1 cellular context compared by ENCODE assay signal in the genomic region with DNA sequence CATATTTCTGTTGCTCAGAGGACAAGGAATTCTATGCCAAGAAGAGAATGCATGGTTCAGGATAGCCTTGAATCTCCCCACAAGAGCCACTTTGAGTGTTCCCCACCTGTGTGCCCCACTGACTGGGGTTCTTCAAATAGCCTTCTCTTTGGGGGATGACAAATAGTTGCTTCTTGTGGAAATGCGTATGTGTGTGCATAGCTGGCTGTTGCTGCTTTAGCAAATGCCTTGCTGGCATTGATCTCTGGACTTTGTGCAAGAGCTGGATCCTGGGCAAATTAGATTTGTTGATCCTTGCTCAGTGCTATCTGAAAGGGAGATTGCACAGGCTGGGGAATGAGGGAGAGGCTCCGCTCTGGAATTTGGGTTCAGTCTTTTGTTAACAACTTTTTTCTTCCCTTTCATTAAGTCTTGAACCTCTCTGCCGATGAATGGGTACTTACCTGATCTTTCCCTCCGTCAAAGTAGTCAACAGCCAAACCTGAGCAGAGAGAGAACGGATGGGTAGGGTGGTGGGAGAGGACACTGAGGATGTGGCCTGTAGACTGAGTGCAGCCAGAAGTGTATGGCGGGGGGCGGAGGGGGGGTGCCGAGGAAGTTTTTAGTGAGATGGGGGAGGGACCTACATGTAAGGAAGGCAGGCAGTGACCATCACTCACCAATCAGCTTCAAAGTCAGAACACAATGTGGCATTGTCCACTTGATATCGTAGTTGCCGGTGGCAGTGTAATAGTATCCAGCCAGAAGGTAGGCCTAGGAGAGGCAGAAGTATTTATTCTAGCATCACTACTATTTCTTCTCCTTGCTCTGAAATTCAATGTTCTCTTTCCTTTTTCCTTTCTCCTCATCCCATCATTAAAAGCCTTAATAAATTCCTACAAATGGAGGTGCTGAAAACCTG.
TF ChIP-seq lines count a peak whose summit lies in the region.

No MANE protein-coding gene starts in this region.

TF ChIP-seq in HepG2, 621 proteins besides CTCF, POLR2A, EP300 and RAD21 (continued from another document and continues in another):
- TF ChIP-seq, protein P1, sequence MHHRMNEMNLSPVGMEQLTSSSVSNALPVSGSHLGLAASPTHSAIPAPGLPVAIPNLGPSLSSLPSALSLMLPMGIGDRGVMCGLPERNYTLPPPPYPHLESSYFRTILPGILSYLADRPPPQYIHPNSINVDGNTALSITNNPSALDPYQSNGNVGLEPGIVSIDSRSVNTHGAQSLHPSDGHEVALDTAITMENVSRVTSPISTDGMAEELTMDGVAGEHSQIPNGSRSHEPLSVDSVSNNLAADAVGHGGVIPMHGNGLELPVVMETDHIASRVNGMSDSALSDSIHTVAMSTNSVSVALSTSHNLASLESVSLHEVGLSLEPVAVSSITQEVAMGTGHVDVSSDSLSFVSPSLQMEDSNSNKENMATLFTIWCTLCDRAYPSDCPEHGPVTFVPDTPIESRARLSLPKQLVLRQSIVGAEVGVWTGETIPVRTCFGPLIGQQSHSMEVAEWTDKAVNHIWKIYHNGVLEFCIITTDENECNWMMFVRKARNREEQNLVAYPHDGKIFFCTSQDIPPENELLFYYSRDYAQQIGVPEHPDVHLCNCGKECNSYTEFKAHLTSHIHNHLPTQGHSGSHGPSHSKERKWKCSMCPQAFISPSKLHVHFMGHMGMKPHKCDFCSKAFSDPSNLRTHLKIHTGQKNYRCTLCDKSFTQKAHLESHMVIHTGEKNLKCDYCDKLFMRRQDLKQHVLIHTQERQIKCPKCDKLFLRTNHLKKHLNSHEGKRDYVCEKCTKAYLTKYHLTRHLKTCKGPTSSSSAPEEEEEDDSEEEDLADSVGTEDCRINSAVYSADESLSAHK (CRISPR knock-in tag; IDR thresholded peaks at IDR 0.05; ENCODE audit: borderline replicate concordance) = no peak
- TF ChIP-seq RFXAP (CRISPR knock-in tag; IDR thresholded peaks at IDR 0.05; ENCODE audit: borderline replicate concordance) (no peak), STAG1 (CRISPR knock-in tag; IDR thresholded peaks at IDR 0.05) (0 out of 2 replicates have a peak, but pooled peaks have one; percentile 16), ZNF556 (CRISPR knock-in tag; IDR thresholded peaks at IDR 0.05; ENCODE audit: borderline replicate concordance) (no peak; the same call in 1 of the 2 replicates), CEBPB (IDR thresholded peaks at IDR 0.05; ENCODE audit: borderline replicate concordance, low read depth, low read length) (peak; percentile 91), FOXC1 (CRISPR knock-in tag; IDR thresholded peaks at IDR 0.05; ENCODE audit: borderline replicate concordance) (no peak; the same call in 1 of the 2 replicates), NFYB (CRISPR knock-in tag; IDR thresholded peaks at IDR 0.05) (no peak), HNRNPUL1 (IDR thresholded peaks at IDR 0.05; ENCODE audit: low read depth, low read length) (no peak), PHF8 (CRISPR knock-in tag; IDR thresholded peaks at IDR 0.05) (no peak; the same call in 1 of the 2 replicates), ZNF841 (CRISPR knock-in tag; IDR thresholded peaks at IDR 0.05; ENCODE audit: borderline replicate concordance) (no peak), NFKBIZ (CRISPR knock-in tag; IDR thresholded peaks at IDR 0.05) (no peak), ZNF790 (CRISPR knock-in tag; IDR thresholded peaks at IDR 0.05; ENCODE audit: borderline replicate concordance) (no peak), PPARG (CRISPR knock-in tag; conservative IDR thresholded peaks at IDR 0.05) (peak; percentile 87), ZNF879 (CRISPR knock-in tag; IDR thresholded peaks at IDR 0.05) (0 out of 2 replicates have a peak, but pooled peaks have one; percentile 55), ZNF484 (CRISPR knock-in tag; IDR thresholded peaks at IDR 0.05; ENCODE audit: borderline replicate concordance, low read depth) (no peak), SMAD9 (CRISPR knock-in tag; IDR thresholded peaks at IDR 0.05) (no peak), ZNF34 (CRISPR knock-in tag; IDR thresholded peaks at IDR 0.05; ENCODE audit: borderline replicate concordance) (no peak), ZIK1 (CRISPR knock-in tag; IDR thresholded peaks at IDR 0.05; ENCODE audit: borderline replicate concordance, low read depth) (no peak), ZNF878 (CRISPR knock-in tag; IDR thresholded peaks at IDR 0.05) (no peak), HMG20B (CRISPR knock-in tag; conservative IDR thresholded peaks at IDR 0.05) (peak; percentile 50; the same call in 1 of the 2 replicates), NCOR1 (IDR thresholded peaks at IDR 0.05; ENCODE audit: borderline replicate concordance, low read length) (peak; percentile 95), MED13 (CRISPR knock-in tag; IDR thresholded peaks at IDR 0.05) (no peak), ZNF367 (CRISPR knock-in tag; IDR thresholded peaks at IDR 0.05; ENCODE audit: borderline replicate concordance) (no peak)
- TF ChIP-seq, protein P2, sequence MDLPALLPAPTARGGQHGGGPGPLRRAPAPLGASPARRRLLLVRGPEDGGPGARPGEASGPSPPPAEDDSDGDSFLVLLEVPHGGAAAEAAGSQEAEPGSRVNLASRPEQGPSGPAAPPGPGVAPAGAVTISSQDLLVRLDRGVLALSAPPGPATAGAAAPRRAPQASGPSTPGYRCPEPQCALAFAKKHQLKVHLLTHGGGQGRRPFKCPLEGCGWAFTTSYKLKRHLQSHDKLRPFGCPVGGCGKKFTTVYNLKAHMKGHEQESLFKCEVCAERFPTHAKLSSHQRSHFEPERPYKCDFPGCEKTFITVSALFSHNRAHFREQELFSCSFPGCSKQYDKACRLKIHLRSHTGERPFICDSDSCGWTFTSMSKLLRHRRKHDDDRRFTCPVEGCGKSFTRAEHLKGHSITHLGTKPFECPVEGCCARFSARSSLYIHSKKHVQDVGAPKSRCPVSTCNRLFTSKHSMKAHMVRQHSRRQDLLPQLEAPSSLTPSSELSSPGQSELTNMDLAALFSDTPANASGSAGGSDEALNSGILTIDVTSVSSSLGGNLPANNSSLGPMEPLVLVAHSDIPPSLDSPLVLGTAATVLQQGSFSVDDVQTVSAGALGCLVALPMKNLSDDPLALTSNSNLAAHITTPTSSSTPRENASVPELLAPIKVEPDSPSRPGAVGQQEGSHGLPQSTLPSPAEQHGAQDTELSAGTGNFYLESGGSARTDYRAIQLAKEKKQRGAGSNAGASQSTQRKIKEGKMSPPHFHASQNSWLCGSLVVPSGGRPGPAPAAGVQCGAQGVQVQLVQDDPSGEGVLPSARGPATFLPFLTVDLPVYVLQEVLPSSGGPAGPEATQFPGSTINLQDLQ (CRISPR knock-in tag; IDR thresholded peaks at IDR 0.05) = no peak
- TF ChIP-seq, protein P3, sequence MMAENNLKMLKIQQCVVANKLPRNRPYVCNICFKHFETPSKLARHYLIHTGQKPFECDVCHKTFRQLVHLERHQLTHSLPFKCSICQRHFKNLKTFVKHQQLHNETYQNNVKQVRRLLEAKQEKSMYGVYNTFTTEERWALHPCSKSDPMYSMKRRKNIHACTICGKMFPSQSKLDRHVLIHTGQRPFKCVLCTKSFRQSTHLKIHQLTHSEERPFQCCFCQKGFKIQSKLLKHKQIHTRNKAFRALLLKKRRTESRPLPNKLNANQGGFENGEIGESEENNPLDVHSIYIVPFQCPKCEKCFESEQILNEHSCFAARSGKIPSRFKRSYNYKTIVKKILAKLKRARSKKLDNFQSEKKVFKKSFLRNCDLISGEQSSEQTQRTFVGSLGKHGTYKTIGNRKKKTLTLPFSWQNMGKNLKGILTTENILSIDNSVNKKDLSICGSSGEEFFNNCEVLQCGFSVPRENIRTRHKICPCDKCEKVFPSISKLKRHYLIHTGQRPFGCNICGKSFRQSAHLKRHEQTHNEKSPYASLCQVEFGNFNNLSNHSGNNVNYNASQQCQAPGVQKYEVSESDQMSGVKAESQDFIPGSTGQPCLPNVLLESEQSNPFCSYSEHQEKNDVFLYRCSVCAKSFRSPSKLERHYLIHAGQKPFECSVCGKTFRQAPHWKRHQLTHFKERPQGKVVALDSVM (CRISPR knock-in tag; IDR thresholded peaks at IDR 0.05) = no peak
- TF ChIP-seq, protein P4, sequence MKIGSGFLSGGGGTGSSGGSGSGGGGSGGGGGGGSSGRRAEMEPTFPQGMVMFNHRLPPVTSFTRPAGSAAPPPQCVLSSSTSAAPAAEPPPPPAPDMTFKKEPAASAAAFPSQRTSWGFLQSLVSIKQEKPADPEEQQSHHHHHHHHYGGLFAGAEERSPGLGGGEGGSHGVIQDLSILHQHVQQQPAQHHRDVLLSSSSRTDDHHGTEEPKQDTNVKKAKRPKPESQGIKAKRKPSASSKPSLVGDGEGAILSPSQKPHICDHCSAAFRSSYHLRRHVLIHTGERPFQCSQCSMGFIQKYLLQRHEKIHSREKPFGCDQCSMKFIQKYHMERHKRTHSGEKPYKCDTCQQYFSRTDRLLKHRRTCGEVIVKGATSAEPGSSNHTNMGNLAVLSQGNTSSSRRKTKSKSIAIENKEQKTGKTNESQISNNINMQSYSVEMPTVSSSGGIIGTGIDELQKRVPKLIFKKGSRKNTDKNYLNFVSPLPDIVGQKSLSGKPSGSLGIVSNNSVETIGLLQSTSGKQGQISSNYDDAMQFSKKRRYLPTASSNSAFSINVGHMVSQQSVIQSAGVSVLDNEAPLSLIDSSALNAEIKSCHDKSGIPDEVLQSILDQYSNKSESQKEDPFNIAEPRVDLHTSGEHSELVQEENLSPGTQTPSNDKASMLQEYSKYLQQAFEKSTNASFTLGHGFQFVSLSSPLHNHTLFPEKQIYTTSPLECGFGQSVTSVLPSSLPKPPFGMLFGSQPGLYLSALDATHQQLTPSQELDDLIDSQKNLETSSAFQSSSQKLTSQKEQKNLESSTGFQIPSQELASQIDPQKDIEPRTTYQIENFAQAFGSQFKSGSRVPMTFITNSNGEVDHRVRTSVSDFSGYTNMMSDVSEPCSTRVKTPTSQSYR (CRISPR knock-in tag; IDR thresholded peaks at IDR 0.05; ENCODE audit: borderline replicate concordance) = peak; percentile 72; the same call in 1 of the 2 replicates
- TF ChIP-seq, protein P5, sequence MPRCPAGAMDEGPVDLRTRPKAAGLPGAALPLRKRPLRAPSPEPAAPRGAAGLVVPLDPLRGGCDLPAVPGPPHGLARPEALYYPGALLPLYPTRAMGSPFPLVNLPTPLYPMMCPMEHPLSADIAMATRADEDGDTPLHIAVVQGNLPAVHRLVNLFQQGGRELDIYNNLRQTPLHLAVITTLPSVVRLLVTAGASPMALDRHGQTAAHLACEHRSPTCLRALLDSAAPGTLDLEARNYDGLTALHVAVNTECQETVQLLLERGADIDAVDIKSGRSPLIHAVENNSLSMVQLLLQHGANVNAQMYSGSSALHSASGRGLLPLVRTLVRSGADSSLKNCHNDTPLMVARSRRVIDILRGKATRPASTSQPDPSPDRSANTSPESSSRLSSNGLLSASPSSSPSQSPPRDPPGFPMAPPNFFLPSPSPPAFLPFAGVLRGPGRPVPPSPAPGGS (CRISPR knock-in tag; IDR thresholded peaks at IDR 0.05) = peak; percentile 36; the same call in 1 of the 2 replicates
- TF ChIP-seq, protein P6, sequence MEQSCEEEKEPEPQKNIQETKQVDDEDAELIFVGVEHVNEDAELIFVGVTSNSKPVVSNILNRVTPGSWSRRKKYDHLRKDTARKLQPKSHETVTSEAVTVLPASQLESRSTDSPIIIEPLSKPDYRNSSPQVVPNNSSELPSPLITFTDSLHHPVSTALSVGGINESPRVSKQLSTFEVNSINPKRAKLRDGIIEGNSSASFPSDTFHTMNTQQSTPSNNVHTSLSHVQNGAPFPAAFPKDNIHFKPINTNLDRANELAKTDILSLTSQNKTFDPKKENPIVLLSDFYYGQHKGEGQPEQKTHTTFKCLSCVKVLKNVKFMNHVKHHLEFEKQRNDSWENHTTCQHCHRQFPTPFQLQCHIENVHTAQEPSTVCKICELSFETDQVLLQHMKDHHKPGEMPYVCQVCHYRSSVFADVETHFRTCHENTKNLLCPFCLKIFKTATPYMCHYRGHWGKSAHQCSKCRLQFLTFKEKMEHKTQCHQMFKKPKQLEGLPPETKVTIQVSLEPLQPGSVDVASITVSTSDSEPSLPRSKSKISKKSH (CRISPR knock-in tag; IDR thresholded peaks at IDR 0.05; ENCODE audit: borderline replicate concordance) = no peak
- TF ChIP-seq, protein P7, sequence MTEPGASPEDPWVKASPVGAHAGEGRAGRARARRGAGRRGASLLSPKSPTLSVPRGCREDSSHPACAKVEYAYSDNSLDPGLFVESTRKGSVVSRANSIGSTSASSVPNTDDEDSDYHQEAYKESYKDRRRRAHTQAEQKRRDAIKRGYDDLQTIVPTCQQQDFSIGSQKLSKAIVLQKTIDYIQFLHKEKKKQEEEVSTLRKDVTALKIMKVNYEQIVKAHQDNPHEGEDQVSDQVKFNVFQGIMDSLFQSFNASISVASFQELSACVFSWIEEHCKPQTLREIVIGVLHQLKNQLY (CRISPR knock-in tag; IDR thresholded peaks at IDR 0.05) = 0 out of 2 replicates have a peak, but pooled peaks have one; percentile 45
- TF ChIP-seq, protein P8, sequence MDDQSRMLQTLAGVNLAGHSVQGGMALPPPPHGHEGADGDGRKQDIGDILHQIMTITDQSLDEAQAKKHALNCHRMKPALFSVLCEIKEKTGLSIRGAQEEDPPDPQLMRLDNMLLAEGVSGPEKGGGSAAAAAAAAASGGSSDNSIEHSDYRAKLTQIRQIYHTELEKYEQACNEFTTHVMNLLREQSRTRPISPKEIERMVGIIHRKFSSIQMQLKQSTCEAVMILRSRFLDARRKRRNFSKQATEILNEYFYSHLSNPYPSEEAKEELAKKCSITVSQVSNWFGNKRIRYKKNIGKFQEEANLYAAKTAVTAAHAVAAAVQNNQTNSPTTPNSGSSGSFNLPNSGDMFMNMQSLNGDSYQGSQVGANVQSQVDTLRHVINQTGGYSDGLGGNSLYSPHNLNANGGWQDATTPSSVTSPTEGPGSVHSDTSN (CRISPR knock-in tag; IDR thresholded peaks at IDR 0.05; ENCODE audit: borderline replicate concordance) = no peak
- TF ChIP-seq, protein P9, sequence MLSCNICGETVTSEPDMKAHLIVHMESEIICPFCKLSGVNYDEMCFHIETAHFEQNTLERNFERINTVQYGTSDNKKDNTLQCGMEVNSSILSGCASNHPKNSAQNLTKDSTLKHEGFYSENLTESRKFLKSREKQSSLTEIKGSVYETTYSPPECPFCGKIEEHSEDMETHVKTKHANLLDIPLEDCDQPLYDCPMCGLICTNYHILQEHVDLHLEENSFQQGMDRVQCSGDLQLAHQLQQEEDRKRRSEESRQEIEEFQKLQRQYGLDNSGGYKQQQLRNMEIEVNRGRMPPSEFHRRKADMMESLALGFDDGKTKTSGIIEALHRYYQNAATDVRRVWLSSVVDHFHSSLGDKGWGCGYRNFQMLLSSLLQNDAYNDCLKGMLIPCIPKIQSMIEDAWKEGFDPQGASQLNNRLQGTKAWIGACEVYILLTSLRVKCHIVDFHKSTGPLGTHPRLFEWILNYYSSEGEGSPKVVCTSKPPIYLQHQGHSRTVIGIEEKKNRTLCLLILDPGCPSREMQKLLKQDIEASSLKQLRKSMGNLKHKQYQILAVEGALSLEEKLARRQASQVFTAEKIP (CRISPR knock-in tag; IDR thresholded peaks at IDR 0.05; ENCODE audit: borderline replicate concordance) = no peak
- TF ChIP-seq, protein P10, sequence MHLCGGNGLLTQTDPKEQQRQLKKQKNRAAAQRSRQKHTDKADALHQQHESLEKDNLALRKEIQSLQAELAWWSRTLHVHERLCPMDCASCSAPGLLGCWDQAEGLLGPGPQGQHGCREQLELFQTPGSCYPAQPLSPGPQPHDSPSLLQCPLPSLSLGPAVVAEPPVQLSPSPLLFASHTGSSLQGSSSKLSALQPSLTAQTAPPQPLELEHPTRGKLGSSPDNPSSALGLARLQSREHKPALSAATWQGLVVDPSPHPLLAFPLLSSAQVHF (CRISPR knock-in tag; IDR thresholded peaks at IDR 0.05) = no peak
